10 cellular contexts compared by ENCODE assay signal in the genomic region with DNA sequence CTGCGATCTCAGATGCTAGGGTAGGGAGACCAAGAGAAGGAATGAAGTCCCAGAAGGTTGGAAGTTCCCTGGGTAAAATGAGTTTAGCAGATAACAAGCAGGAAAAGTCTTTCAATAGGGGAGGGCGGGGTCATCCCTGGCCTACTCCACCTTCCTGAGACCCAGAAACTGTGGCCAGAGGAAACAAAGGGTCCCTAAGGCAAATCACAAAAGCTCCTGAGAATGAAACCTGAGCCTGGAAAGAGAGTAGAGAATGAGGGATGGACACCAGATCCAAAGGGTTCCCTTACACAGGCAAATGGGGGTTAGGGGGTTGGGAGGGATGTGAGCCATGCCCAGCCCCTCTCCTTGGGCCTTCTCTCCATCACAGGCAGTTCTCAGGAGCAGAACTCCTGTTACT. TPM values are rescaled to one million over a fixed set of nuclear protein-coding genes. Genes with fewer than 3 reads are reported as not detected.
DNase-seq lines count a peak whose midpoint lies in the region; ATAC-seq, FAIRE-seq and TF ChIP-seq lines count a peak whose summit lies in the region.
"Had no signal": no experiment of that assay in that cellular context is flagged by ENCODE, and none has a peak within 500 bp of the region (broad histone marks: within the 10 kb centered on the region; RNA-seq: fewer than 3 reads in every experiment).

No MANE protein-coding gene starts in this region.

- no peaks in the 10 kb centered on the region for H3K9me1 ChIP-seq in endothelial cell of umbilical vein (replicated peaks; ENCODE audit: control insufficient read depth, extremely low read depth, insufficient read depth, low read length)

- H2AFZ ChIP-seq in endothelial cell of umbilical vein (ENCODE audit: low read depth, low read length): peak overlapping the region; percentile 37
- H2AFZ ChIP-seq in MM.1S (ENCODE audit: low read length): no peak overlapping the region

- no peaks in the 10 kb centered on the region for H3K9me2 ChIP-seq in MM.1S (replicated peaks; ENCODE audit: insufficient read depth, low read length)

- ATAC-seq in heart right ventricle (peak in 2 of 8 donors; percentile 4), left ventricle myocardium superior (no peak), GM18517 (IDR thresholded peaks at IDR 0.05; ENCODE audit: unreplicated experiment) (no peak)
- ATAC-seq: GM12878 had no signal

- peak overlapping the region in 5 of 10 donors; percentile 29 to 56 (median 46) for H3K4me3 ChIP-seq in heart right ventricle
- H3K4me3 ChIP-seq in endothelial cell of umbilical vein (replicated peaks in 1 of 3; ENCODE audit: insufficient read depth in 1 of 3, low read depth in 1 of 3, low read length in 3 of 3): no peak overlapping the region
- no peak overlapping the region for H3K4me3 ChIP-seq in uterus
- no peak overlapping the region for H3K4me3 ChIP-seq in MM.1S (ENCODE audit: low read length)
- H3K4me3 ChIP-seq: GM12878, SJCRH30 had no signal

- no peaks in the 10 kb centered on the region for H3K36me3 Mint-ChIP-seq in neural crest cell (ENCODE audit: low read depth)

- H3K27ac Mint-ChIP-seq in neural crest cell (ENCODE audit: unreplicated experiment): peak overlapping the region; percentile 91

- peaks cover 75% of the 10 kb centered on the region for H3K4me1 Mint-ChIP-seq in neural crest cell

- H3K9ac ChIP-seq in endothelial cell of umbilical vein (replicated peaks; ENCODE audit: extremely low read depth, insufficient read depth, low read length): peak overlapping the region; percentile 75
- H3K9ac ChIP-seq in MM.1S (ENCODE audit: low read length): no peak overlapping the region

- no TSS peak for BruUV-seq in endothelial cell of umbilical vein (replicated peaks; lab: Mats Ljungman, UMichigan)

- H3K4me1 ChIP-seq in heart right ventricle: peaks cover 57 to 95% (median 91%) of the 10 kb centered on the region in 9 donors
- peaks cover 62% of the 10 kb centered on the region for H3K4me1 ChIP-seq in endothelial cell of umbilical vein (ENCODE audit: control insufficient read depth, extremely low read depth, insufficient read depth, low read length)
- H3K4me1 ChIP-seq in uterus: peaks cover 48 to 57% of the 10 kb centered on the region in 2 donors
- peaks cover 43% of the 10 kb centered on the region for H3K4me1 ChIP-seq in MM.1S (ENCODE audit: low read length)

- peak overlapping the region; percentile 17 for H3K4me2 ChIP-seq in endothelial cell of umbilical vein (ENCODE audit: insufficient read depth, low read length)
- H3K4me2 ChIP-seq in MM.1S (ENCODE audit: low read depth, low read length): no peak overlapping the region

- no peaks in the 10 kb centered on the region for H3K9me3 Mint-ChIP-seq in neural crest cell

- WGBS in heart right ventricle, 2 donors: 43 to 71% methylated on average over 2 of the region's 2 CpGs

- H3K4me3 Mint-ChIP-seq in neural crest cell: peak overlapping the region; percentile 18

- 0 out of 2 replicates have a peak, but pooled peaks cover 2% of the 10 kb centered on the region for H3F3A ChIP-seq in MM.1S (ENCODE audit: insufficient read depth, low read length)

- TF ChIP-seq CTCF in heart right ventricle (IDR thresholded peaks at IDR 0.05): no peak
- no peak for TF ChIP-seq CTCF in endothelial cell of umbilical vein (IDR thresholded peaks at IDR 0.05; ENCODE audit: extremely low read depth in 1 of 2, insufficient read depth in 1 of 2, low read depth in 1 of 2, low read length in 2 of 2)
- TF ChIP-seq CTCF in neural crest cell (conservative IDR thresholded peaks at IDR 0.05): no peak
- no peak for TF ChIP-seq CTCF in uterus (IDR thresholded peaks at IDR 0.05)
- no peak for TF ChIP-seq CTCF in MM.1S (IDR thresholded peaks at IDR 0.05; ENCODE audit: low read length)

- intact Hi-C loops in heart right ventricle (cut with DNase I) (loop anchor here in 8 of 10 donors (2.0 to 10.0 kb wide), 8 partner anchors 45 to 235 kb away; partner anchors contain the start of gene THRA (in 8 of the 8)), left ventricle myocardium superior (cut with micrococcal nuclease) (loop anchor here (5.0 kb wide), 1 partner anchor 48 kb away; the partner anchor contains the start of gene THRA), endothelial cell of umbilical vein (cut with micrococcal nuclease) (no loop called here), uterus (cut with DNase I; ENCODE audit: low total_unique reads) (loop anchor here (5.0 kb wide), 1 partner anchor 48 kb away; the partner anchor contains the start of gene THRA)

- H3K36me3 ChIP-seq in heart right ventricle (no peaks in the 10 kb centered on the region), endothelial cell of umbilical vein (ENCODE audit: control insufficient read depth in 2 of 2, extremely low read depth in 1 of 2, insufficient read depth in 2 of 2, low read length in 2 of 2) (no peaks in the 10 kb centered on the region), uterus (no peaks in the 10 kb centered on the region), MM.1S (replicated peaks; ENCODE audit: insufficient read depth, low read length) (no peaks in the 10 kb centered on the region)
- H3K36me3 ChIP-seq: SJCRH30 had no signal

- peaks cover 15% of the 10 kb centered on the region for H3K27me3 Mint-ChIP-seq in neural crest cell (ENCODE audit: low read depth)

- CTCF ChIA-PET in endothelial cell of umbilical vein (lab: Charles Lee): interaction anchor here (0.7 to 5.8 kb wide), 7 partner anchors 10 to 362 kb away, joined by 4 to 138 read pairs (median 43); partner anchors contain the start of genes CSF3, MSL1, NR1D1 and THRA

- dilution Hi-C loops in endothelial cell of umbilical vein (cut with MboI; ENCODE audit: extremely low pct_ligation_motif_present, low sequenced_read_pairs): no loop called here

- H3K27ac ChIP-seq in heart right ventricle (peak overlapping the region; percentile 71 to 99 (median 93)), endothelial cell of umbilical vein (ENCODE audit: insufficient read depth, low read depth, low read length) (peak overlapping the region; percentile 88), uterus (peak overlapping the region; percentile 90 to 99), MM.1S (ENCODE audit: low read length) (no peak overlapping the region)
- H3K27ac ChIP-seq: SJCRH30 had no signal

- POLR2A ChIA-PET in endothelial cell of umbilical vein (lab: Charles Lee): interaction anchor here (0.8 to 4.3 kb wide), 2 partner anchors 9 to 10 kb away, joined by 11 to 56 read pairs; partner anchors contain the start of gene NR1D1

- TF ChIP-seq POLR2A in endothelial cell of umbilical vein (IDR thresholded peaks at IDR 0.05; ENCODE audit: low read depth, low read length) (peak; percentile 42), uterus (IDR thresholded peaks at IDR 0.05) (no peak)

- H3K27me3 ChIP-seq in heart right ventricle (no peaks in the 10 kb centered on the region), endothelial cell of umbilical vein (ENCODE audit: control insufficient read depth in 2 of 2, insufficient read depth in 2 of 2, low read length in 2 of 2) (no peaks in the 10 kb centered on the region), uterus (no peaks in the 10 kb centered on the region), MM.1S (replicated peaks; ENCODE audit: insufficient read depth, low read length) (no peaks in the 10 kb centered on the region)
- H3K27me3 ChIP-seq: SJCRH30 had no signal

- H3K9me3 ChIP-seq in heart right ventricle (no peaks in the 10 kb centered on the region), endothelial cell of umbilical vein (replicated peaks; ENCODE audit: control insufficient read depth, insufficient read depth, low read length) (no peaks in the 10 kb centered on the region), uterus (no peaks in the 10 kb centered on the region), MM.1S (replicated peaks; ENCODE audit: insufficient read depth, low read length) (no peaks in the 10 kb centered on the region)
- H3K9me3 ChIP-seq: SJCRH30 had no signal

- no peaks in the 10 kb centered on the region for H3K79me2 ChIP-seq in endothelial cell of umbilical vein (ENCODE audit: control insufficient read depth, insufficient read depth, low read length)
- H3K79me2 ChIP-seq in MM.1S (ENCODE audit: low read length): no peaks in the 10 kb centered on the region

- no peak for FAIRE-seq in endothelial cell of umbilical vein (lab: Jason Lieb, UNC)
- FAIRE-seq: GM12878 had no signal

- DNase-seq in heart right ventricle (peak in 1 of 2 donors; percentile 69), left ventricle myocardium superior (no peak), endothelial cell of umbilical vein (ENCODE audit: low read depth, low spot score) (peak; percentile 56), neural crest cell (ENCODE audit: low read depth, low spot score) (no peak), uterus (no peak), MM.1S (no peak), NCI-H2029 treated with DMSO at 0.1 percent for 48 hours (lab: John Stamatoyannopoulos, UW) (no peak)
- DNase-seq: SJCRH30 had no signal

- H4K20me1 ChIP-seq in endothelial cell of umbilical vein (replicated peaks; ENCODE audit: control insufficient read depth, extremely low read depth, insufficient read depth, low read length): no peaks in the 10 kb centered on the region
- H4K20me1 ChIP-seq in MM.1S (ENCODE audit: insufficient read depth, low read length): no peaks in the 10 kb centered on the region

RNA-seq across cellular contexts. Expression of gene NR1D1, which starts 9.6 kb away (rescaled TPM):
- total RNA-seq in heart right ventricle: 10 to 100 TPM in 7 of 10 donors, 1 to 10 TPM in 3; 5.5 to 41.3 (median 29.9) TPM
- 10 to 100 TPM in 1 of 2 donors, 1 to 10 TPM in 1; 7.1 to 24.4 TPM for polyA plus RNA-seq in heart right ventricle
- 21.5 TPM for total RNA-seq in left ventricle myocardium superior
- total RNA-seq in endothelial cell of umbilical vein: 5.2 and 6.1 TPM in 2 replicates
- 2.3 and 2.5 TPM in 2 replicates for polyA plus RNA-seq in endothelial cell of umbilical vein
- 2.5 and 3.0 TPM in 2 replicates for polyA plus RNA-seq in endothelial cell of umbilical vein (2011; cell fraction: cytosol; rRNA removed)
- 7.6 and 11.8 TPM in 2 replicates for polyA plus RNA-seq in endothelial cell of umbilical vein (2011; cell fraction: nucleus; rRNA removed)
- polyA plus RNA-seq in endothelial cell of umbilical vein (2012): 5.3 and 8.8 TPM in 2 replicates
- polyA minus RNA-seq in endothelial cell of umbilical vein: 2.2 and 3.5 TPM in 2 replicates
- 3.9 TPM for polyA minus RNA-seq in endothelial cell of umbilical vein (2011; cell fraction: cytosol; rRNA and poly(A)+ RNA removed)
- 6.3 and 11.7 TPM in 2 replicates for polyA minus RNA-seq in endothelial cell of umbilical vein (2011; cell fraction: nucleus; rRNA and poly(A)+ RNA removed)
- total RNA-seq in neural crest cell: 2.5 and 2.8 TPM in 2 replicates
- 10 to 100 TPM in 1 of 4 donors, 1 to 10 TPM in 3; 2.0 to 92.1 (median 4.7) TPM for total RNA-seq in uterus

RNA-seq across cellular contexts. Expression of gene MSL1, which starts 11.7 kb away (rescaled TPM):
- total RNA-seq in heart right ventricle (10 to 100 TPM; 26.3 to 57.4 (median 37.7) TPM), left ventricle myocardium superior (49.1 TPM), endothelial cell of umbilical vein (90.8 and 95.0 TPM in 2 replicates), neural crest cell (147 and 153 TPM in 2 replicates), uterus (100 to 1,000 TPM in 1 of 4 donors, 10 to 100 TPM in 3; 51.0 to 151 (median 77.6) TPM)
- polyA plus RNA-seq in heart right ventricle (10 to 100 TPM; 45.5 to 65.0 TPM), endothelial cell of umbilical vein (27.7 and 30.9 TPM in 2 replicates)
- polyA plus RNA-seq in endothelial cell of umbilical vein (2011; cell fraction: cytosol; rRNA removed): 44.4 and 44.8 TPM in 2 replicates
- 136 and 195 TPM in 2 replicates for polyA plus RNA-seq in endothelial cell of umbilical vein (2011; cell fraction: nucleus; rRNA removed)
- polyA plus RNA-seq in endothelial cell of umbilical vein (2012): 67.5 and 74.7 TPM in 2 replicates
- 36.7 and 37.8 TPM in 2 replicates for polyA minus RNA-seq in endothelial cell of umbilical vein
- 29.3 TPM for polyA minus RNA-seq in endothelial cell of umbilical vein (2011; cell fraction: cytosol; rRNA and poly(A)+ RNA removed)
- polyA minus RNA-seq in endothelial cell of umbilical vein (2011; cell fraction: nucleus; rRNA and poly(A)+ RNA removed): 39.9 and 47.9 TPM in 2 replicates

RNA-seq across cellular contexts. Expression of gene CASC3, which starts 30.3 kb away (rescaled TPM):
- total RNA-seq in heart right ventricle: 10 to 100 TPM; 39.9 to 56.8 (median 43.7) TPM
- polyA plus RNA-seq in heart right ventricle: 10 to 100 TPM; 21.3 to 41.0 TPM
- 48.1 TPM for total RNA-seq in left ventricle myocardium superior
- 91.2 and 107 TPM in 2 replicates for total RNA-seq in endothelial cell of umbilical vein
- 59.9 and 64.1 TPM in 2 replicates for polyA plus RNA-seq in endothelial cell of umbilical vein
- polyA plus RNA-seq in endothelial cell of umbilical vein (2011; cell fraction: cytosol; rRNA removed): 42.1 and 43.5 TPM in 2 replicates
- 173 and 182 TPM in 2 replicates for polyA plus RNA-seq in endothelial cell of umbilical vein (2011; cell fraction: nucleus; rRNA removed)
- polyA plus RNA-seq in endothelial cell of umbilical vein (2012): 63.5 and 73.6 TPM in 2 replicates
- 68.1 and 70.7 TPM in 2 replicates for polyA minus RNA-seq in endothelial cell of umbilical vein
- polyA minus RNA-seq in endothelial cell of umbilical vein (2011; cell fraction: cytosol; rRNA and poly(A)+ RNA removed): 18.6 TPM
- polyA minus RNA-seq in endothelial cell of umbilical vein (2011; cell fraction: nucleus; rRNA and poly(A)+ RNA removed): 51.7 and 69.2 TPM in 2 replicates
- total RNA-seq in neural crest cell: 130 and 138 TPM in 2 replicates
- total RNA-seq in uterus: 100 to 1,000 TPM in 2 of 4 donors, 10 to 100 TPM in 2; 33.2 to 166 (median 91.3) TPM

RNA-seq across cellular contexts. Expression of gene THRA, which starts 47.3 kb away (rescaled TPM):
- 100 to 1,000 TPM in 1 of 10 donors, 10 to 100 TPM in 9; 59.8 to 102 (median 69.7) TPM for total RNA-seq in heart right ventricle
- 10 to 100 TPM; 29.8 to 44.2 TPM for polyA plus RNA-seq in heart right ventricle
- 98.1 TPM for total RNA-seq in left ventricle myocardium superior
- 24.9 and 29.6 TPM in 2 replicates for total RNA-seq in endothelial cell of umbilical vein
- polyA plus RNA-seq in endothelial cell of umbilical vein: 17.4 and 18.8 TPM in 2 replicates
- 17.9 and 18.5 TPM in 2 replicates for polyA plus RNA-seq in endothelial cell of umbilical vein (2011; cell fraction: cytosol; rRNA removed)
- polyA plus RNA-seq in endothelial cell of umbilical vein (2011; cell fraction: nucleus; rRNA removed): 14.3 and 20.5 TPM in 2 replicates
- 22.3 and 27.8 TPM in 2 replicates for polyA plus RNA-seq in endothelial cell of umbilical vein (2012)
- polyA minus RNA-seq in endothelial cell of umbilical vein: 18.1 and 19.7 TPM in 2 replicates
- polyA minus RNA-seq in endothelial cell of umbilical vein (2011; cell fraction: cytosol; rRNA and poly(A)+ RNA removed): 7.4 TPM
- polyA minus RNA-seq in endothelial cell of umbilical vein (2011; cell fraction: nucleus; rRNA and poly(A)+ RNA removed): 6.3 and 8.5 TPM in 2 replicates
- 15.0 and 15.3 TPM in 2 replicates for total RNA-seq in neural crest cell
- 100 to 1,000 TPM in 1 of 4 donors, 10 to 100 TPM in 3; 19.7 to 124 (median 63.1) TPM for total RNA-seq in uterus

RNA-seq across cellular contexts. Expression of gene MED24, which starts 55.8 kb away (rescaled TPM):
- total RNA-seq in heart right ventricle (10 to 100 TPM; 46.7 to 63.2 (median 58.4) TPM), left ventricle myocardium superior (56.9 TPM), endothelial cell of umbilical vein (120 and 124 TPM in 2 replicates), neural crest cell (147 and 154 TPM in 2 replicates), uterus (100 to 1,000 TPM in 1 of 4 donors, 10 to 100 TPM in 3; 17.6 to 111 (median 44.7) TPM)
- polyA plus RNA-seq in heart right ventricle (10 to 100 TPM; 47.2 to 75.6 TPM), endothelial cell of umbilical vein (120 and 122 TPM in 2 replicates)
- polyA plus RNA-seq in endothelial cell of umbilical vein (2011; cell fraction: cytosol; rRNA removed): 98.6 and 101 TPM in 2 replicates
- polyA plus RNA-seq in endothelial cell of umbilical vein (2011; cell fraction: nucleus; rRNA removed): 353 and 444 TPM in 2 replicates
- 97.1 and 98.7 TPM in 2 replicates for polyA plus RNA-seq in endothelial cell of umbilical vein (2012)
- 152 and 208 TPM in 2 replicates for polyA minus RNA-seq in endothelial cell of umbilical vein
- 84.2 TPM for polyA minus RNA-seq in endothelial cell of umbilical vein (2011; cell fraction: cytosol; rRNA and poly(A)+ RNA removed)
- polyA minus RNA-seq in endothelial cell of umbilical vein (2011; cell fraction: nucleus; rRNA and poly(A)+ RNA removed): 180 and 192 TPM in 2 replicates
